10 cellular contexts compared by ENCODE assay signal in genomic region chr2:5695641-5696350, GRCh38. TPM values are rescaled to one million over a fixed set of nuclear protein-coding genes. Genes with fewer than 3 reads are reported as not detected.
DNase-seq lines count a peak whose midpoint lies in the region; ATAC-seq and TF ChIP-seq lines count a peak whose summit lies in the region.
"Had no signal": no experiment of that assay in that cellular context is flagged by ENCODE, and none has a peak within 500 bp of the region (broad histone marks: within the 10 kb centered on the region; RNA-seq: fewer than 3 reads in every experiment).

No MANE protein-coding gene starts in this region.

- H3K4me3 ChIP-seq in iPS-11a (ENCODE audit: low read depth, low read length), result peak overlapping the region; percentile 90
- peak overlapping the region; percentile 32 to 49 for H3K4me3 ChIP-seq in tibial artery

- DNase-seq in activated naive CD4-positive, alpha-beta T cell treated with anti-CD3 and anti-CD28 coated beads for 36 hours, result no peak
- no peak for DNase-seq in activated naive CD4-positive, alpha-beta T cell treated with anti-CD3 and anti-CD28 coated beads, Interleukin-2, amount 50 U/mL, for 72 hours (ENCODE audit: low spot score in 2 of 2)
- no peak for DNase-seq in tibial artery
- DNase-seq in CD14-positive monocyte (ENCODE audit: low spot score), result no peak
- no peak for DNase-seq in GM13977 (ENCODE audit: low spot score)
- DNase-seq in globus pallidus (ENCODE audit: low spot score), result no peak

- no peak overlapping the region for H3K27ac Mint-ChIP-seq in activated naive CD4-positive, alpha-beta T cell treated with anti-CD3 and anti-CD28 coated beads for 36 hours
- H3K27ac Mint-ChIP-seq in activated naive CD4-positive, alpha-beta T cell treated with anti-CD3 and anti-CD28 coated beads, Interleukin-2, amount 50 U/mL, for 72 hours, result no peak overlapping the region
- H3K27ac Mint-ChIP-seq in CD14-positive monocyte, result no peak overlapping the region

- in situ Hi-C loops in GM13977 (cut with MboI; ENCODE audit: low pct_unique_long_range_greater_than_20kb, low sequenced_read_pairs, unreplicated experiment), result no loop called here

- no peaks in the 10 kb centered on the region for H3K9me3 Mint-ChIP-seq in activated naive CD4-positive, alpha-beta T cell treated with anti-CD3 and anti-CD28 coated beads for 36 hours
- H3K9me3 Mint-ChIP-seq in activated naive CD4-positive, alpha-beta T cell treated with anti-CD3 and anti-CD28 coated beads, Interleukin-2, amount 50 U/mL, for 72 hours, result no peaks in the 10 kb centered on the region
- peaks cover 0 to 26% (median 13%) of the 10 kb centered on the region in 7 donors for H3K9me3 Mint-ChIP-seq in CD14-positive monocyte

- peaks cover 17% of the 10 kb centered on the region for H3K4me1 Mint-ChIP-seq in activated naive CD4-positive, alpha-beta T cell treated with anti-CD3 and anti-CD28 coated beads for 36 hours (ENCODE audit: low read depth)
- H3K4me1 Mint-ChIP-seq in CD14-positive monocyte, result peaks cover 3% of the 10 kb centered on the region

- H3K4me1 ChIP-seq in tibial artery, result peaks cover 0 to 54% (median 45%) of the 10 kb centered on the region in 4 donors

- peaks cover 6% of the 10 kb centered on the region for H3K36me3 Mint-ChIP-seq in activated naive CD4-positive, alpha-beta T cell treated with anti-CD3 and anti-CD28 coated beads for 36 hours (ENCODE audit: low read depth)
- H3K36me3 Mint-ChIP-seq in activated naive CD4-positive, alpha-beta T cell treated with anti-CD3 and anti-CD28 coated beads, Interleukin-2, amount 50 U/mL, for 72 hours, result peaks cover 10 to 15% of the 10 kb centered on the region in 2 donors
- H3K36me3 Mint-ChIP-seq in CD14-positive monocyte, result peaks cover 2 to 3% of the 10 kb centered on the region in 2 donors

- H3K36me3 ChIP-seq in tibial artery, result no peaks in the 10 kb centered on the region
- H3K36me3 ChIP-seq: SJSA1 had no signal

- CTCF ChIA-PET in activated naive CD4-positive, alpha-beta T cell treated with anti-CD3 and anti-CD28 coated beads for 36 hours (lab: Charles Lee), result no interaction called here

- H3K4me3 Mint-ChIP-seq in activated naive CD4-positive, alpha-beta T cell treated with anti-CD3 and anti-CD28 coated beads for 36 hours, result peak overlapping the region; percentile 27
- H3K4me3 Mint-ChIP-seq in CD14-positive monocyte, result peak overlapping the region in 1 of 2 donors; percentile 90

- H3K27me3 Mint-ChIP-seq in activated naive CD4-positive, alpha-beta T cell treated with anti-CD3 and anti-CD28 coated beads for 36 hours (ENCODE audit: low read depth), result peaks cover 59% of the 10 kb centered on the region
- peaks cover 61 to 88% (median 77%) of the 10 kb centered on the region in 3 donors for H3K27me3 Mint-ChIP-seq in CD14-positive monocyte (ENCODE audit: low read depth in 3 of 3)

- peaks cover 0 to 85% of the 10 kb centered on the region in 2 donors for H3K27me3 ChIP-seq in tibial artery

- ATAC-seq in activated naive CD4-positive, alpha-beta T cell treated with anti-CD3 and anti-CD28 coated beads, Interleukin-2, amount 50 U/mL, for 72 hours, result no peak
- ATAC-seq in SK-N-SH treated with all-trans-retinoic acid at 6 μM for 48 hours, result peak; percentile 36

- no peaks in the 10 kb centered on the region for H3K9me3 ChIP-seq in tibial artery

- H3K27ac ChIP-seq in tibial artery, result no peak overlapping the region
- H3K27ac ChIP-seq: SJSA1 had no signal

- TF ChIP-seq CTCF in tibial artery (IDR thresholded peaks at IDR 0.05) (no peak), CD14-positive monocyte (IDR thresholded peaks at IDR 0.05) (no peak), GM13977 (IDR thresholded peaks at IDR 0.05; ENCODE audit: extremely low read depth, insufficient read depth, missing control alignments) (no peak)

- intact Hi-C loops in activated naive CD4-positive, alpha-beta T cell treated with anti-CD3 and anti-CD28 coated beads for 36 hours (cut with micrococcal nuclease), result no loop called here
- intact Hi-C loops in tibial artery (cut with DNase I; ENCODE audit: low total_unique reads), result no loop called here
- intact Hi-C loops in CD14-positive monocyte (cut with micrococcal nuclease), result no loop called here

TF ChIP-seq in SK-N-SH treated with all-trans-retinoic acid at 6 μM for 48 hours, 23 proteins besides CTCF, POLR2A, EP300 and RAD21:
- no peak for TF ChIP-seq TSHZ2 (CRISPR knock-in tag; IDR thresholded peaks at IDR 0.05)
- 0 out of 2 replicates have a peak, but pooled peaks have one; percentile 6 for TF ChIP-seq ISL1 (CRISPR knock-in tag; IDR thresholded peaks at IDR 0.05)
- 0 out of 2 replicates have a peak, but pooled peaks have one; percentile 21 for TF ChIP-seq CREB5 (CRISPR knock-in tag; IDR thresholded peaks at IDR 0.05; ENCODE audit: low read depth)
- TF ChIP-seq ZFP30 (CRISPR knock-in tag; IDR thresholded peaks at IDR 0.05), result no peak
- TF ChIP-seq ESRRG (CRISPR knock-in tag; IDR thresholded peaks at IDR 0.05), result 0 out of 2 replicates have a peak, but pooled peaks have one; percentile 45
- TF ChIP-seq GLIS3 (CRISPR knock-in tag; IDR thresholded peaks at IDR 0.05), result peak; percentile 55; the same call in 1 of the 2 replicates

RNA-seq across cellular contexts. Expression of gene SOX11, which starts 3.6 kb away (rescaled TPM):
- total RNA-seq in activated naive CD4-positive, alpha-beta T cell treated with anti-CD3 and anti-CD28 coated beads for 36 hours, result not detected
- not detected for total RNA-seq in activated naive CD4-positive, alpha-beta T cell treated with anti-CD3 and anti-CD28 coated beads, Interleukin-2, amount 50 U/mL, for 72 hours
- not detected for polyA plus RNA-seq in CD14-positive monocyte
- polyA plus RNA-seq: liver had no signal
